In the genomic region with DNA sequence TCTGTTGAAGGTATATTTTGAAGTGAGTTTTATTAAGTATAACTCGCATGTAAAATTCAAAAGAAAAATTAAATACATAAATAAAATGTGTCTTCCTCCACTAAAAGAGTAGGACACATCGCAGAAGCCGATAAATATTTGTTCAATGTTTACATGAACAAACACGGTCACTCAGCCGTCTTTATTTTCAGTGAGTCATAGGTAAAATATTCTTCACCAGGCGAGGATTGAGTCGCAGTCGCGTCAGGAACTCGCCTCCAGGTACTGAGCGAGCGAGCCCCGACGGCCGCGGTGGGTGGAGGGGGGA, we compare ENCODE assay signal across 1 cellular context.
TF ChIP-seq lines count a peak whose summit lies in the region.

No MANE protein-coding gene starts in this region.

TF ChIP-seq in IMR-90, 13 proteins besides CTCF, POLR2A, EP300 and RAD21:
- TF ChIP-seq, protein P1, sequence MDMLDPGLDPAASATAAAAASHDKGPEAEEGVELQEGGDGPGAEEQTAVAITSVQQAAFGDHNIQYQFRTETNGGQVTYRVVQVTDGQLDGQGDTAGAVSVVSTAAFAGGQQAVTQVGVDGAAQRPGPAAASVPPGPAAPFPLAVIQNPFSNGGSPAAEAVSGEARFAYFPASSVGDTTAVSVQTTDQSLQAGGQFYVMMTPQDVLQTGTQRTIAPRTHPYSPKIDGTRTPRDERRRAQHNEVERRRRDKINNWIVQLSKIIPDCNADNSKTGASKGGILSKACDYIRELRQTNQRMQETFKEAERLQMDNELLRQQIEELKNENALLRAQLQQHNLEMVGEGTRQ (IDR thresholded peaks at IDR 0.05; ENCODE audit: low read depth, low read length) = no peak
- TF ChIP-seq SMC3 (IDR thresholded peaks at IDR 0.05; ENCODE audit: low read depth, low read length) (no peak), MAZ (IDR thresholded peaks at IDR 0.05; ENCODE audit: borderline replicate concordance, low read depth, low read length) (no peak), RCOR1 (IDR thresholded peaks at IDR 0.05; ENCODE audit: insufficient replicate concordance, low read length) (no peak), CHD1 (IDR thresholded peaks at IDR 0.05; ENCODE audit: low read depth, low read length) (no peak), MXI1 (IDR thresholded peaks at IDR 0.05; ENCODE audit: borderline replicate concordance, low read depth, low read length) (no peak)
